Comparison of ENCODE assay signal across 8 cellular contexts in the genomic region with DNA sequence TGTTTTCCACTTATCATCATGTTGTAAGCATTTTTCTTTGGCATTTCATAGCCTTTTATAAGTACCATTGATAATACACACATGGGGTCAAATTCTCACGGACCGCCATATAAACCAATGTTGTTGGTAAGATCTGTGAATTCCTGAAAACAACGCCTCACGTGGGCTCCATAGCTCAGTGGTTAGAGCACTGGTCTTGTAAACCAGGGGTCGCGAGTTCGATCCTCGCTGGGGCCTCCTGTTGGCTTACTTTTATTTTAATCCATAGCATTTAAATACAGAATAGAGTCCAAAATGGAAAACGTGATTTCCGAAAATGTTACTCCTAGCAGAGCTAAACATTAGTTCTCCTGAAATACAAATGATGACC.
A peak's percentile ranks its signal among the peaks of the same experiment; 100 is the strongest.
DNase-seq lines count a peak whose midpoint lies in the region; ATAC-seq and TF ChIP-seq lines count a peak whose summit lies in the region.

No MANE protein-coding gene starts in this region.

- WGBS in stomach, 5 donors: 24 to 35% (median 34%) methylated on average over 10 of the region's 10 CpGs

- H3K4me1 ChIP-seq in fibroblast of lung (ENCODE audit: control insufficient read depth, extremely low read depth, insufficient read depth, low read length): peaks cover 2% of the 10 kb centered on the region
- peaks cover 5 to 17% (median 12%) of the 10 kb centered on the region in 4 donors for H3K4me1 ChIP-seq in stomach

- no peak overlapping the region for H3K9ac ChIP-seq in fibroblast of lung (ENCODE audit: insufficient read depth, low read length)

- H2AFZ ChIP-seq in fibroblast of lung (ENCODE audit: low read length): peak overlapping the region; percentile 37

- H3K4me3 ChIP-seq in fibroblast of lung (replicated peaks in 1 of 4; ENCODE audit: control extremely low read depth in 1 of 4, insufficient read depth in 1 of 4, low read depth in 3 of 4, low read length in 4 of 4) (peak overlapping the region; percentile 21 to 64 (median 45)), stomach (peak overlapping the region; percentile 35 to 48 (median 40))

- H3K9me3 ChIP-seq in fibroblast of lung (ENCODE audit: control insufficient read depth, insufficient read depth, low read depth, low read length): no peaks in the 10 kb centered on the region
- no peaks in the 10 kb centered on the region for H3K9me3 ChIP-seq in stomach

- no peaks in the 10 kb centered on the region for H3K9me3 Mint-ChIP-seq in activated T-cell treated with anti-CD3 and anti-CD28 coated beads, Interleukin-2, amount 50 U/mL, for 4 hours
- peaks cover 7% of the 10 kb centered on the region for H3K9me3 Mint-ChIP-seq in nephron

- H3K4me3 Mint-ChIP-seq in activated T-cell treated with anti-CD3 and anti-CD28 coated beads, Interleukin-2, amount 50 U/mL, for 4 hours: peak overlapping the region; percentile 81
- peak overlapping the region; percentile 76 to 93 (median 89) for H3K4me3 Mint-ChIP-seq in nephron

- peak overlapping the region; percentile 76 for H3K4me2 ChIP-seq in fibroblast of lung (ENCODE audit: extremely low read depth, insufficient read depth, low read length)

- H4K20me1 ChIP-seq in fibroblast of lung (ENCODE audit: control insufficient read depth, extremely low read depth, insufficient read depth, low read length): no peaks in the 10 kb centered on the region

- TF ChIP-seq CTCF in 22Rv1 (IDR thresholded peaks at IDR 0.05): no peak
- no peak for TF ChIP-seq CTCF in fibroblast of lung (conservative IDR thresholded peaks at IDR 0.05 in 1 of 2, IDR thresholded peaks at IDR 0.05 in 1 of 2; ENCODE audit: low read depth in 1 of 2, low read length in 2 of 2)
- no peak for TF ChIP-seq CTCF in nephron (IDR thresholded peaks at IDR 0.05; ENCODE audit: unreplicated experiment in 3 of 3)
- TF ChIP-seq CTCF in stomach (IDR thresholded peaks at IDR 0.05): no peak

- no peaks in the 10 kb centered on the region for H3K79me2 ChIP-seq in fibroblast of lung (ENCODE audit: control insufficient read depth, insufficient read depth, low read length)

- DNase-seq in OCI-M2 (lab: John Stamatoyannopoulos, UW; ENCODE audit: unreplicated experiment) (peak; percentile 71), fibroblast of lung (ENCODE audit: low read depth in 2 of 2) (peak; percentile 51 to 82), stomach (peak; percentile 36)
- DNase-seq in activated T-cell treated with anti-CD3 and anti-CD28 coated beads, Interleukin-2, amount 50 U/mL, for 4 hours: peak; percentile 56

- peak; percentile 30 for ATAC-seq in GM18868 (IDR thresholded peaks at IDR 0.05; ENCODE audit: unreplicated experiment)
- peak; percentile 33 for ATAC-seq in HG03432 (IDR thresholded peaks at IDR 0.05; ENCODE audit: unreplicated experiment)
- peak; percentile 47 to 64 for ATAC-seq in activated T-cell treated with anti-CD3 and anti-CD28 coated beads, Interleukin-2, amount 50 U/mL, for 4 hours

- no peak for TF ChIP-seq POLR2A in stomach (IDR thresholded peaks at IDR 0.05)

- H3K36me3 Mint-ChIP-seq in activated T-cell treated with anti-CD3 and anti-CD28 coated beads, Interleukin-2, amount 50 U/mL, for 4 hours (ENCODE audit: insufficient read depth): no peaks in the 10 kb centered on the region
- no peaks in the 10 kb centered on the region for H3K36me3 Mint-ChIP-seq in nephron (ENCODE audit: low read depth)

- H3K4me1 Mint-ChIP-seq in activated T-cell treated with anti-CD3 and anti-CD28 coated beads, Interleukin-2, amount 50 U/mL, for 4 hours (ENCODE audit: low read depth): peaks cover 11% of the 10 kb centered on the region
- H3K4me1 Mint-ChIP-seq in nephron: peaks cover 9% of the 10 kb centered on the region

- no peak for TF ChIP-seq EP300 in stomach (IDR thresholded peaks at IDR 0.05)

- H3K27me3 Mint-ChIP-seq in activated T-cell treated with anti-CD3 and anti-CD28 coated beads, Interleukin-2, amount 50 U/mL, for 4 hours (ENCODE audit: low read depth): no peaks in the 10 kb centered on the region
- peaks cover under 1% of the 10 kb centered on the region for H3K27me3 Mint-ChIP-seq in nephron (ENCODE audit: low read depth)

- H3K27ac Mint-ChIP-seq in nephron: peak overlapping the region; percentile 63 to 93 (median 93)

- H3K27ac ChIP-seq in 22Rv1 (peak overlapping the region; percentile 60), fibroblast of lung (ENCODE audit: insufficient read depth, low read length) (peak overlapping the region; percentile 66), stomach (peak overlapping the region; percentile 79 to 90 (median 88))

- H3K27me3 ChIP-seq in fibroblast of lung (ENCODE audit: control insufficient read depth, insufficient read depth, low read length) (no peaks in the 10 kb centered on the region), stomach (no peaks in the 10 kb centered on the region)

- no peaks in the 10 kb centered on the region for H3K36me3 ChIP-seq in fibroblast of lung (ENCODE audit: control insufficient read depth, insufficient read depth, low read length)
- no peaks in the 10 kb centered on the region for H3K36me3 ChIP-seq in stomach

- intact Hi-C loops in stomach (cut with DNase I; ENCODE audit: low total_unique reads): loop anchor here (5.0 kb wide), 1 partner anchor 167 kb away; no protein-coding TSS in a partner anchor

Comparison
In these comparisons a context has a peak if more than half of its experiments do, and no peak if none do; other contexts are left out.
1. Peak in every context shown above with its lines: DNase-seq, ATAC-seq, H3K4me3 ChIP-seq and H3K27ac ChIP-seq.